22 cellular contexts compared by ENCODE assay signal in genomic region chr9:4380406-4380805, GRCh38.
DNase-seq lines count a peak whose midpoint lies in the region; TF ChIP-seq lines count a peak whose summit lies in the region.
"Had no signal": no experiment of that assay in that cellular context is flagged by ENCODE, and none has a peak within 500 bp of the region (broad histone marks: within the 10 kb centered on the region; RNA-seq: fewer than 3 reads in every experiment).

No MANE protein-coding gene starts in this region.

- H4K20me1 ChIP-seq in GM23248 (ENCODE audit: insufficient read depth), result no peaks in the 10 kb centered on the region
- H4K20me1 ChIP-seq: BLaER1 had no signal

- H3K36me3 ChIP-seq in GM23248 (ENCODE audit: low read depth) (no peaks in the 10 kb centered on the region), esophagus muscularis mucosa (no peaks in the 10 kb centered on the region), tibial nerve (no peaks in the 10 kb centered on the region)
- H3K36me3 ChIP-seq: BE2C, BLaER1 had no signal

- H3K4me2 ChIP-seq in GM23248 (ENCODE audit: unreplicated experiment), result no peak overlapping the region
- H3K4me2 ChIP-seq: BLaER1 had no signal

- in situ Hi-C loops in GM23248 (cut with MboI), result no loop called here

- no peak overlapping the region for H3K9ac ChIP-seq in GM23248
- H3K9ac ChIP-seq: BLaER1 had no signal

- intact Hi-C loops in esophagus muscularis mucosa (cut with DNase I), result loop anchor here (5.0 kb wide), 1 partner anchor 63 kb away; no protein-coding TSS in a partner anchor

- no peak for TF ChIP-seq POLR2A in esophagus muscularis mucosa (IDR thresholded peaks at IDR 0.05; ENCODE audit: low read depth)
- no peak for TF ChIP-seq POLR2A in tibial nerve (IDR thresholded peaks at IDR 0.05)

- H3K27ac ChIP-seq in GM23248 (no peak overlapping the region), esophagus muscularis mucosa (replicated peaks in 1 of 4) (no peak overlapping the region), substantia nigra (ENCODE audit: low read depth, low read length, poor library complexity, severe bottlenecking) (no peak overlapping the region), tibial nerve (no peak overlapping the region)
- H3K27ac ChIP-seq: BLaER1 had no signal

- H3K4me1 ChIP-seq in GM23248 (ENCODE audit: insufficient read depth), result peaks cover 18% of the 10 kb centered on the region
- no peaks in the 10 kb centered on the region for H3K4me1 ChIP-seq in esophagus muscularis mucosa
- H3K4me1 ChIP-seq in tibial nerve, result no peaks in the 10 kb centered on the region
- H3K4me1 ChIP-seq: BE2C, BLaER1 had no signal

- no peaks in the 10 kb centered on the region for H3K27me3 ChIP-seq in GM23248 (replicated peaks; ENCODE audit: insufficient read depth)
- no peaks in the 10 kb centered on the region for H3K27me3 ChIP-seq in esophagus muscularis mucosa
- no peaks in the 10 kb centered on the region for H3K27me3 ChIP-seq in tibial nerve
- H3K27me3 ChIP-seq: BE2C, BLaER1 had no signal

- no peaks in the 10 kb centered on the region for H3K79me2 ChIP-seq in GM23248 (ENCODE audit: insufficient read depth)

- H3K9me3 ChIP-seq in GM23248 (ENCODE audit: low read depth) (no peaks in the 10 kb centered on the region), esophagus muscularis mucosa (no peaks in the 10 kb centered on the region), tibial nerve (no peaks in the 10 kb centered on the region)
- H3K9me3 ChIP-seq: BE2C, BLaER1 had no signal

- H3K4me3 ChIP-seq in GM23248 (no peak overlapping the region), esophagus muscularis mucosa (no peak overlapping the region), tibial nerve (no peak overlapping the region)
- H3K4me3 ChIP-seq: BLaER1 had no signal

- H3F3A ChIP-seq in GM23248 (ENCODE audit: insufficient read depth), result peaks cover 16% of the 10 kb centered on the region

- peak; percentile 22 for DNase-seq in GM23248
- DNase-seq in amniotic epithelial cell (ENCODE audit: low read depth), result peak; percentile 6
- DNase-seq in esophagus muscularis mucosa (ENCODE audit: extremely low spot score), result peak; percentile 70
- DNase-seq in substantia nigra (lab: John Stamatoyannopoulos, UW), result no peak
- DNase-seq in tibial nerve (ENCODE audit: low spot score in 2 of 2), result no peak
- DNase-seq in NCI-H146 (lab: John Stamatoyannopoulos, UW), result no peak
- DNase-seq: 8988T; ACHN; BE2C; C1 segment of cervical spinal cord; CD4-positive, alpha-beta memory T cell; CD4-positive, CD25-positive, alpha-beta regulatory T cell; CD8-positive, alpha-beta memory T cell; COR-L47; DMS 273 treated with DMSO at 0.1 percent for 48 hours; DMS153; DMS53; DMS79; DND-41; EL; GDM1 had no signal

- TF ChIP-seq EP300 in esophagus muscularis mucosa (IDR thresholded peaks at IDR 0.05) (no peak), tibial nerve (IDR thresholded peaks at IDR 0.05) (no peak)

- H3K9me2 ChIP-seq in GM23248 (ENCODE audit: insufficient read depth), result no peaks in the 10 kb centered on the region

- no peak overlapping the region for H2AFZ ChIP-seq in GM23248

- TF ChIP-seq CTCF in esophagus muscularis mucosa (IDR thresholded peaks at IDR 0.05) (no peak), tibial nerve (IDR thresholded peaks at IDR 0.05) (no peak)

- 88 to 91% methylated on average over 2 of the region's 2 CpGs for WGBS in GM23248 (ENCODE audit: low coverage in 1 of 2, low lambda C conversion rate in 2 of 2, missing lambda C conversion rate in 2 of 2), 2 experiments
- WGBS in esophagus muscularis mucosa, result 93% methylated on average over 2 of the region's 2 CpGs
- 85 to 88% methylated on average over 2 of the region's 2 CpGs for WGBS in tibial nerve, 2 donors

Comparison
In these comparisons a context has a peak if more than half of its experiments do, and no peak if none do; other contexts are left out.
1. DNase-seq: peak in GM23248 (single experiment), amniotic epithelial cell (single experiment) and esophagus muscularis mucosa (single experiment); none in substantia nigra (0 of 49), tibial nerve (0 of 2) and NCI-H146 (single experiment).